13 cellular contexts compared by ENCODE assay signal in genomic region chr16:20553493-20553892, GRCh38. TPM values are rescaled to one million over a fixed set of nuclear protein-coding genes. Genes with fewer than 3 reads are reported as not detected.
"Had no signal": no experiment of that assay in that cellular context is flagged by ENCODE, and none has a peak within 500 bp of the region (broad histone marks: within the 10 kb centered on the region; RNA-seq: fewer than 3 reads in every experiment).

No MANE protein-coding gene starts in this region.

RNA-seq across cellular contexts. Expression of gene ACSM2B, which starts 22.7 kb away (rescaled TPM):
- total RNA-seq: activated B cell treated with CpG ODN at 0.5 μM for 24 hours; activated CD4-positive, alpha-beta T cell treated with anti-CD3 and anti-CD28 coated beads for 36 hours; activated naive CD8-positive, alpha-beta T cell treated with anti-CD3 and anti-CD28 coated beads for 36 hours; astrocyte; breast epithelium; fibroblast of lung; lower leg skin; mononuclear cell; myocyte; psoas muscle; right cardiac atrium; T-helper 1 cell treated with Interleukin-12 subunit alpha and Interleukin-12 subunit beta and Interleukin-4 antibody, amounts not matched to agents 30 ng/mL and 1 ng/mL, for 36 hours; ureter had no signal
